ENCODE assay signal across 28 cellular contexts in genomic region chr3:168336276-168336675, GRCh38.
DNase-seq lines count a peak whose midpoint lies in the region; ATAC-seq, FAIRE-seq and TF ChIP-seq lines count a peak whose summit lies in the region.
"Had no signal": no experiment of that assay in that cellular context is flagged by ENCODE, and none has a peak within 500 bp of the region (broad histone marks: within the 10 kb centered on the region; RNA-seq: fewer than 3 reads in every experiment).

No MANE protein-coding gene starts in this region.

- no peak overlapping the region for H3K4me3 Mint-ChIP-seq in astrocyte (ENCODE audit: unreplicated experiment)
- H3K4me3 Mint-ChIP-seq in neural progenitor cell = no peak overlapping the region
- H3K4me3 Mint-ChIP-seq: CD4-positive, alpha-beta T cell; H9 had no signal

- H3K4me1 Mint-ChIP-seq in astrocyte (ENCODE audit: low read depth, unreplicated experiment) (peaks cover 6% of the 10 kb centered on the region), neural progenitor cell (peaks cover 31% of the 10 kb centered on the region)
- H3K4me1 Mint-ChIP-seq: H9 had no signal

- no peak overlapping the region for H2AFZ ChIP-seq in astrocyte (ENCODE audit: low read depth, low read length)
- no peak overlapping the region for H2AFZ ChIP-seq in neural progenitor cell (replicated peaks)
- H2AFZ ChIP-seq: GM23248 had no signal

- no peaks in the 10 kb centered on the region for H3K79me2 ChIP-seq in astrocyte (ENCODE audit: insufficient read depth, low read length)
- H3K79me2 ChIP-seq in neural progenitor cell (ENCODE audit: low read depth) = no peaks in the 10 kb centered on the region

- H3K9me3 Mint-ChIP-seq in astrocyte (ENCODE audit: unreplicated experiment) (no peaks in the 10 kb centered on the region), neural progenitor cell (no peaks in the 10 kb centered on the region)
- H3K9me3 Mint-ChIP-seq: H9 had no signal

- H3K27ac Mint-ChIP-seq in astrocyte (ENCODE audit: unreplicated experiment) = no peak overlapping the region
- peak overlapping the region; percentile 30 for H3K27ac Mint-ChIP-seq in neural progenitor cell
- H3K27ac Mint-ChIP-seq: CD4-positive, alpha-beta T cell had no signal

- H3K4me3 ChIP-seq in astrocyte (ENCODE audit: insufficient read depth, low read depth, low read length) (no peak overlapping the region), fibroblast of villous mesenchyme (ENCODE audit: low read depth, low read length) (no peak overlapping the region), neural progenitor cell (no peak overlapping the region), small intestine (ENCODE audit: low read depth in 1 of 2, low read length in 2 of 2) (no peak overlapping the region), Peyer's patch (no peak overlapping the region)
- H3K4me3 ChIP-seq: BLaER1 treated with 17β-estradiol and CSF1 and Interleukin-3, amounts not matched to agents 10 nM and 100 nM; GM23248; MG63; SJCRH30 had no signal

- H3K27ac ChIP-seq in astrocyte (ENCODE audit: low read depth, low read length) (no peak overlapping the region), neural progenitor cell (no peak overlapping the region), small intestine (ENCODE audit: low read depth in 1 of 2, low read length in 1 of 2) (no peak overlapping the region), Peyer's patch (no peak overlapping the region)
- H3K27ac ChIP-seq: BLaER1 treated with 17β-estradiol and CSF1 and Interleukin-3, amounts not matched to agents 10 nM and 100 nM; GM23248; SJCRH30 had no signal

- WGBS in small intestine, 3 donors = 74 to 88% (median 86%) methylated on average over 3 of the region's 3 CpGs

- H3K4me2 ChIP-seq in astrocyte (ENCODE audit: low read length) (no peak overlapping the region), neural progenitor cell (no peak overlapping the region)
- H3K4me2 ChIP-seq: BLaER1 treated with 17β-estradiol and CSF1 and Interleukin-3, amounts not matched to agents 10 nM and 100 nM had no signal

- no peak for TF ChIP-seq POLR2A in Peyer's patch (IDR thresholded peaks at IDR 0.05)

- peaks cover 7% of the 10 kb centered on the region for H3K4me1 ChIP-seq in astrocyte (ENCODE audit: insufficient read depth, low read length)
- peaks cover 6% of the 10 kb centered on the region for H3K4me1 ChIP-seq in neural progenitor cell
- H3K4me1 ChIP-seq in small intestine (ENCODE audit: control insufficient read depth in 2 of 2, insufficient read depth in 1 of 2, low read depth in 1 of 2, low read length in 1 of 2) = no peaks in the 10 kb centered on the region
- H3K4me1 ChIP-seq in Peyer's patch = no peaks in the 10 kb centered on the region
- H3K4me1 ChIP-seq: BLaER1 treated with 17β-estradiol and CSF1 and Interleukin-3, amounts not matched to agents 10 nM and 100 nM had no signal

- DNase-seq in H4 (ENCODE audit: low spot score) (peak; percentile 9), astrocyte (ENCODE audit: low read depth) (peak; percentile 41), fibroblast of villous mesenchyme (ENCODE audit: low read depth) (peak; percentile 2), neural progenitor cell (ENCODE audit: low spot score) (no peak), small intestine (no peak), Peyer's patch (no peak)
- DNase-seq: AML-193; CD4-positive, alpha-beta T cell; GM23248; H9; KG1; MG63; NCI-H1048; NCI-H1417; NCI-H1694; NCI-H2029 treated with DMSO at 0.1 percent for 48 hours; NCI-H2227 treated with DMSO at 0.1 percent for 48 hours; NCI-H510A treated with DMSO at 0.1 percent for 48 hours; PC-3; SJCRH30 had no signal

- no peak for ATAC-seq in HG02678 (IDR thresholded peaks at IDR 0.05; ENCODE audit: unreplicated experiment)
- ATAC-seq in HG02763 (IDR thresholded peaks at IDR 0.05; ENCODE audit: unreplicated experiment) = no peak
- ATAC-seq: PC-3, Right ventricle myocardium inferior, SK-N-SH treated with all-trans-retinoic acid at 6 μM for 48 hours had no signal

- H3K36me3 ChIP-seq in astrocyte (ENCODE audit: insufficient read depth, low read length) (no peaks in the 10 kb centered on the region), neural progenitor cell (no peaks in the 10 kb centered on the region), small intestine (ENCODE audit: control insufficient read depth in 2 of 2, insufficient read depth in 2 of 2, low read length in 2 of 2) (no peaks in the 10 kb centered on the region), Peyer's patch (no peaks in the 10 kb centered on the region)
- H3K36me3 ChIP-seq: BLaER1 treated with 17β-estradiol and CSF1 and Interleukin-3, amounts not matched to agents 10 nM and 100 nM; MG63; SJCRH30 had no signal

- peak; percentile 80 for FAIRE-seq in astrocyte (lab: Jason Lieb, UNC)
- no peak for FAIRE-seq in small intestine (lab: Jason Lieb, UNC)
- FAIRE-seq: A204.1, D721Med, HTR-8/SVneo had no signal

- no peaks in the 10 kb centered on the region for H3K27me3 Mint-ChIP-seq in astrocyte (ENCODE audit: low read depth, unreplicated experiment)
- no peaks in the 10 kb centered on the region for H3K27me3 Mint-ChIP-seq in neural progenitor cell (ENCODE audit: insufficient read depth, low read depth)
- H3K27me3 Mint-ChIP-seq: CD4-positive, alpha-beta T cell had no signal

- H3K27me3 ChIP-seq in astrocyte (ENCODE audit: insufficient read depth, low read length) = peaks cover 2% of the 10 kb centered on the region
- no peaks in the 10 kb centered on the region for H3K27me3 ChIP-seq in neural progenitor cell
- H3K27me3 ChIP-seq in small intestine (ENCODE audit: control insufficient read depth in 2 of 2, insufficient read depth in 2 of 2, low read length in 2 of 2) = no peaks in the 10 kb centered on the region
- no peaks in the 10 kb centered on the region for H3K27me3 ChIP-seq in Peyer's patch
- H3K27me3 ChIP-seq: BLaER1 treated with 17β-estradiol and CSF1 and Interleukin-3, amounts not matched to agents 10 nM and 100 nM; MG63; SJCRH30 had no signal

- H4K20me1 ChIP-seq in astrocyte (ENCODE audit: insufficient read depth, low read length) = no peaks in the 10 kb centered on the region
- H4K20me1 ChIP-seq in neural progenitor cell (ENCODE audit: low read depth) = no peaks in the 10 kb centered on the region
- H4K20me1 ChIP-seq: BLaER1 treated with 17β-estradiol and CSF1 and Interleukin-3, amounts not matched to agents 10 nM and 100 nM had no signal

- H3F3A ChIP-seq in neural progenitor cell (ENCODE audit: low read depth) = no peaks in the 10 kb centered on the region

- H3K9ac ChIP-seq in astrocyte (ENCODE audit: low read length) = no peak overlapping the region
- H3K9ac ChIP-seq in neural progenitor cell = no peak overlapping the region
- H3K9ac ChIP-seq: BLaER1 treated with 17β-estradiol and CSF1 and Interleukin-3, amounts not matched to agents 10 nM and 100 nM; GM23248 had no signal

- H3K36me3 Mint-ChIP-seq in astrocyte (ENCODE audit: low read depth, unreplicated experiment) (no peaks in the 10 kb centered on the region), neural progenitor cell (no peaks in the 10 kb centered on the region)

- TF ChIP-seq CTCF in astrocyte (IDR thresholded peaks at IDR 0.05; ENCODE audit: insufficient read depth, low read depth, low read length) = no peak
- TF ChIP-seq CTCF in fibroblast of villous mesenchyme (IDR thresholded peaks at IDR 0.05; ENCODE audit: insufficient read depth, low read depth, low read length) = no peak
- TF ChIP-seq CTCF in neural progenitor cell (IDR thresholded peaks at IDR 0.05) = no peak
- no peak for TF ChIP-seq CTCF in Peyer's patch (IDR thresholded peaks at IDR 0.05)

- H3K9me3 ChIP-seq in astrocyte (ENCODE audit: insufficient read depth, low read depth, low read length) (no peaks in the 10 kb centered on the region), neural progenitor cell (ENCODE audit: low read depth) (no peaks in the 10 kb centered on the region), small intestine (ENCODE audit: control insufficient read depth, low read depth) (no peaks in the 10 kb centered on the region), Peyer's patch (no peaks in the 10 kb centered on the region)
- H3K9me3 ChIP-seq: BLaER1 treated with 17β-estradiol and CSF1 and Interleukin-3, amounts not matched to agents 10 nM and 100 nM; MG63; SJCRH30 had no signal

Comparison
In these comparisons a context has a peak if more than half of its experiments do, and no peak if none do; other contexts are left out.
1. DNase-seq: peak in H4 (single experiment), astrocyte (single experiment) and fibroblast of villous mesenchyme (single experiment); none in neural progenitor cell (single experiment), small intestine (single experiment) and Peyer's patch (0 of 3).